Comparison of ENCODE assay signal across 23 cellular contexts in genomic region chr2:18829976-18830375, GRCh38.
A peak's percentile ranks its signal among the peaks of the same experiment; 100 is the strongest.
DNase-seq lines count a peak whose midpoint lies in the region; ATAC-seq and TF ChIP-seq lines count a peak whose summit lies in the region.
"Had no signal": no experiment of that assay in that cellular context is flagged by ENCODE, and none has a peak within 500 bp of the region (broad histone marks: within the 10 kb centered on the region; RNA-seq: fewer than 3 reads in every experiment).

No MANE protein-coding gene starts in this region.

- H3K4me1 Mint-ChIP-seq in HFFc6 (ENCODE audit: low read depth) (peaks cover 60% of the 10 kb centered on the region), nephron (peaks cover 48% of the 10 kb centered on the region)

- no peaks in the 10 kb centered on the region; the same call in none of the 2 replicates for H3K27me3 Mint-ChIP-seq in HFFc6 (ENCODE audit: insufficient read depth)
- H3K27me3 Mint-ChIP-seq in nephron (ENCODE audit: low read depth): peaks cover 13% of the 10 kb centered on the region

- CTCF ChIA-PET in AG04449 (lab: Yijun Ruan, JAX): interaction anchor here (1.4 to 1.5 kb wide), 2 partner anchors 9 to 534 kb away, joined by 3 to 6 read pairs; no protein-coding TSS in a partner anchor

- peaks cover 20% of the 10 kb centered on the region for H3K4me1 ChIP-seq in foreskin keratinocyte
- H3K4me1 ChIP-seq: neural progenitor cell, vagina had no signal

- H3K9me3 Mint-ChIP-seq in HFFc6 (no peaks in the 10 kb centered on the region), nephron (no peaks in the 10 kb centered on the region)
- H3K9me3 Mint-ChIP-seq: activated naive CD4-positive, alpha-beta T cell treated with anti-CD3 and anti-CD28 coated beads for 36 hours; neural progenitor cell had no signal

- ATAC-seq in foreskin keratinocyte (no peak), GM21786 (IDR thresholded peaks at IDR 0.05; ENCODE audit: unreplicated experiment) (no peak)
- ATAC-seq: right cardiac atrium had no signal

- TF ChIP-seq CTCF in AG04449 (IDR thresholded peaks at IDR 0.05; ENCODE audit: insufficient read depth, low read length, missing control alignments) (no peak), HFFc6 (IDR thresholded peaks at IDR 0.05) (no peak), choroid plexus epithelial cell (conservative IDR thresholded peaks at IDR 0.05; ENCODE audit: low read depth, low read length) (no peak), nephron (IDR thresholded peaks at IDR 0.05; ENCODE audit: unreplicated experiment in 3 of 3) (no peak), foreskin keratinocyte (conservative IDR thresholded peaks at IDR 0.05) (no peak)

- no peak overlapping the region for H3K27ac ChIP-seq in foreskin keratinocyte
- H3K27ac ChIP-seq: neural progenitor cell, SK-N-MC, vagina had no signal

- H3K4me3 ChIP-seq in AG04449 (ENCODE audit: low read depth, low read length) (no peak overlapping the region), choroid plexus epithelial cell (ENCODE audit: low read depth, low read length) (no peak overlapping the region)
- H3K4me3 ChIP-seq: MG63, neural progenitor cell, SK-N-MC, vagina had no signal

- H3K27ac Mint-ChIP-seq in HFFc6: peak overlapping the region; percentile 81
- H3K27ac Mint-ChIP-seq in nephron: peak overlapping the region; percentile 67 to 89 (median 83)
- H3K27ac Mint-ChIP-seq: activated naive CD4-positive, alpha-beta T cell treated with anti-CD3 and anti-CD28 coated beads for 36 hours; neural progenitor cell had no signal

- H3K36me3 Mint-ChIP-seq in HFFc6 (ENCODE audit: low read depth) (peaks cover 8% of the 10 kb centered on the region), nephron (ENCODE audit: low read depth) (no peaks in the 10 kb centered on the region)
- H3K36me3 Mint-ChIP-seq: brain, neural progenitor cell had no signal

- POLR2A ChIA-PET in AG04449 (lab: Yijun Ruan, JAX): no interaction called here

- H3K4me3 Mint-ChIP-seq in HFFc6 (peak overlapping the region; percentile 66), nephron (peak overlapping the region in 2 of 3 experiments; percentile 6 to 14)
- H3K4me3 Mint-ChIP-seq: activated naive CD4-positive, alpha-beta T cell treated with anti-CD3 and anti-CD28 coated beads for 36 hours; brain; neural progenitor cell had no signal

- DNase-seq in AG04449 (ENCODE audit: low read depth, low spot score): peak; percentile 16
- no peak for DNase-seq in HFFc6
- DNase-seq in choroid plexus epithelial cell (ENCODE audit: low read depth): peak; percentile 19
- DNase-seq in foreskin keratinocyte: no peak
- no peak for DNase-seq in ACHN
- DNase-seq in UCSD-AML1 (lab: John Stamatoyannopoulos, UW; ENCODE audit: unreplicated experiment): no peak
- DNase-seq: activated naive CD4-positive, alpha-beta T cell treated with anti-CD3 and anti-CD28 coated beads for 36 hours; activated T-cell treated with anti-CD3 and anti-CD28 coated beads for 4 hours; AML-193; COR-L47; dermis blood vessel endothelial cell; head of caudate nucleus; islet precursor cell; NCI-H1694 treated with DMSO at 0.1 percent for 48 hours; right cardiac atrium; stimulated activated CD4-positive, alpha-beta T cell treated with anti-CD3 and anti-CD28 coated beads, Interleukin-2, amount 100 ng/mL, for 24 hours had no signal

- H3K27me3 ChIP-seq in foreskin keratinocyte: no peaks in the 10 kb centered on the region
- H3K27me3 ChIP-seq: MG63, vagina had no signal

- in situ Hi-C loops in ACHN (cut with HindIII; ENCODE audit: low pct_ligation_motif_present, low pct_unique_long_range_greater_than_20kb, low sequenced_read_pairs): no loop called here

Comparison
In these comparisons a context has a peak if more than half of its experiments do, and no peak if none do; other contexts are left out.
1. DNase-seq: peak in AG04449 (single experiment) and choroid plexus epithelial cell (single experiment); none in HFFc6 (single experiment), foreskin keratinocyte (0 of 2), ACHN (single experiment) and UCSD-AML1 (single experiment).